Comparison of ENCODE assay signal across 26 cellular contexts in genomic region chr2:62968668-62969067, GRCh38.
"Had no signal": no experiment of that assay in that cellular context is flagged by ENCODE, and none has a peak within 500 bp of the region (broad histone marks: within the 10 kb centered on the region; RNA-seq: fewer than 3 reads in every experiment).

No MANE protein-coding gene starts in this region.

- H3K27me3 ChIP-seq: breast epithelium, colonic mucosa, heart right ventricle, neutrophil, sigmoid colon, upper lobe of left lung, vagina had no signal

- ATAC-seq: activated CD4-positive, alpha-beta T cell treated with anti-CD3 and anti-CD28 coated beads for 36 hours; activated CD8-positive, alpha-beta memory T cell treated with anti-CD3 and anti-CD28 coated beads, Interleukin-2, amount 10 ng/mL, durations not matched to agents 7 days and 5 days; activated CD8-positive, alpha-beta T cell treated with anti-CD3 and anti-CD28 coated beads, Interleukin-2, amount 10 ng/mL, durations not matched to agents 7 days and 5 days; activated naive CD8-positive, alpha-beta T cell treated with anti-CD3 and anti-CD28 coated beads, Interleukin-2, amount 50 U/mL, for 24 hours; heart right ventricle; left lobe of liver; lower lobe of right lung; natural killer cell; stimulated activated memory B cell treated with anti-CD40 and anti-IgM and Interleukin-4, amounts not matched to agents 10 μg/mL and 1 μg/mL and 100 μg/mL, for 72 hours; stimulated activated naive CD8-positive, alpha-beta T cell treated with anti-CD3 and anti-CD28 coated beads, Interleukin-15, amount 100 ng/mL, for 72 hours had no signal

- DNase-seq: activated CD4-positive, alpha-beta T cell treated with anti-CD3 and anti-CD28 coated beads for 36 hours; activated CD4-positive, CD25-positive, alpha-beta regulatory T cell; activated CD8-positive, alpha-beta memory T cell treated with anti-CD3 and anti-CD28 coated beads, Interleukin-2, amount 10 ng/mL, durations not matched to agents 7 days and 5 days; activated CD8-positive, alpha-beta T cell treated with anti-CD3 and anti-CD28 coated beads, Interleukin-2, amount 10 ng/mL, durations not matched to agents 7 days and 5 days; activated naive CD8-positive, alpha-beta T cell treated with anti-CD3 and anti-CD28 coated beads, Interleukin-2, amount 50 U/mL, for 24 hours; activated T-cell treated with anti-CD3 and anti-CD28 coated beads, Interleukin-2, amount 50 U/mL, for 48 hours; amygdala; colonic mucosa; endodermal cell; foreskin fibroblast; heart right ventricle; kidney glomerular epithelial cell; lower lobe of right lung; mesendoderm; natural killer cell; sigmoid colon; small intestine; stimulated activated CD4-positive, alpha-beta T cell treated with anti-CD3 and anti-CD28 coated beads, Interleukin-4, amount 100 ng/mL, for 4 hours; stimulated activated CD8-positive, alpha-beta memory T cell treated with anti-CD3 and anti-CD28 coated beads, Interleukin-4, amount 100 ng/mL, for 48 hours; stimulated activated naive CD8-positive, alpha-beta T cell treated with anti-CD3 and anti-CD28 coated beads, Interleukin-15, amount 100 ng/mL, for 72 hours; upper lobe of left lung had no signal

- H3K4me1 ChIP-seq: breast epithelium, colonic mucosa, heart right ventricle, lower lobe of right lung, sigmoid colon, upper lobe of left lung, vagina had no signal

- H3K4me3 ChIP-seq: breast epithelium, colonic mucosa, heart right ventricle, lower lobe of right lung, sigmoid colon, upper lobe of left lung, vagina had no signal

- H3K36me3 ChIP-seq: colonic mucosa, lower lobe of right lung, neutrophil, upper lobe of left lung, vagina had no signal

- H3K9me3 ChIP-seq: breast epithelium, colonic mucosa, heart right ventricle, lower lobe of right lung, neutrophil, sigmoid colon, upper lobe of left lung, vagina had no signal

- H3K27ac ChIP-seq: breast epithelium, colonic mucosa, heart right ventricle, lower lobe of right lung, neutrophil, sigmoid colon, upper lobe of left lung, vagina had no signal
